23 cellular contexts compared by ENCODE assay signal in genomic region chr1:165047985-165048384, GRCh38.
DNase-seq lines count a peak whose midpoint lies in the region; ATAC-seq, FAIRE-seq and TF ChIP-seq lines count a peak whose summit lies in the region.
"Had no signal": no experiment of that assay in that cellular context is flagged by ENCODE, and none has a peak within 500 bp of the region (broad histone marks: within the 10 kb centered on the region; RNA-seq: fewer than 3 reads in every experiment).

No MANE protein-coding gene starts in this region.

- H3K4me1 ChIP-seq in small intestine (ENCODE audit: control insufficient read depth in 2 of 2, insufficient read depth in 1 of 2, low read depth in 1 of 2, low read length in 1 of 2) (no peaks in the 10 kb centered on the region), gastroesophageal sphincter (peaks cover 0 to 5% (median 0%) of the 10 kb centered on the region in 3 donors)
- H3K4me1 ChIP-seq: BLaER1 had no signal

- H3K36me3 ChIP-seq in small intestine (ENCODE audit: control insufficient read depth in 2 of 2, insufficient read depth in 2 of 2, low read length in 2 of 2) (no peaks in the 10 kb centered on the region), gastroesophageal sphincter (no peaks in the 10 kb centered on the region)
- H3K36me3 ChIP-seq: BLaER1 had no signal

- DNase-seq in NB4 (ENCODE audit: low read depth): peak; percentile 1
- DNase-seq in iPS-NIHi11 (ENCODE audit: low spot score): peak; percentile 11
- DNase-seq in pons (ENCODE audit: low spot score): peak; percentile 14
- DNase-seq in small intestine: no peak
- DNase-seq in DMS 273 treated with DMSO at 0.1 percent for 48 hours (lab: John Stamatoyannopoulos, UW): no peak
- DNase-seq in D341Med (ENCODE audit: low spot score): no peak
- DNase-seq: Calu3; CD8-positive, alpha-beta T cell; DMS79; MM.1S; NCI-H1092 treated with DMSO at 0.1 percent for 48 hours; NCI-H146; NCI-H2081; NCI-H510A treated with DMSO at 0.1 percent for 48 hours; NCI-H774; OCI-M1; Right ventricle myocardium superior; SK-N-SH had no signal

- TF ChIP-seq EP300 in gastroesophageal sphincter (IDR thresholded peaks at IDR 0.05): no peak

- peak overlapping the region; percentile 31 for H3K27ac ChIP-seq in cingulate gyrus (ENCODE audit: low read depth, low read length)
- H3K27ac ChIP-seq in small intestine (ENCODE audit: low read depth in 1 of 2, low read length in 1 of 2): no peak overlapping the region
- H3K27ac ChIP-seq in gastroesophageal sphincter: no peak overlapping the region
- H3K27ac ChIP-seq: BLaER1 had no signal

- no peak overlapping the region for H3K4me3 ChIP-seq in NB4 (ENCODE audit: low read depth, low read length)
- H3K4me3 ChIP-seq in small intestine (ENCODE audit: low read depth in 1 of 2, low read length in 2 of 2): no peak overlapping the region
- no peak overlapping the region for H3K4me3 ChIP-seq in gastroesophageal sphincter
- H3K4me3 ChIP-seq: BLaER1 had no signal

- H3K27me3 ChIP-seq in small intestine (ENCODE audit: control insufficient read depth in 2 of 2, insufficient read depth in 2 of 2, low read length in 2 of 2) (no peaks in the 10 kb centered on the region), gastroesophageal sphincter (no peaks in the 10 kb centered on the region)
- H3K27me3 ChIP-seq: BLaER1 had no signal

- no peak for ATAC-seq in gastroesophageal sphincter
- ATAC-seq: CD8-positive, alpha-beta T cell; HCT116 had no signal

- H3K9me3 ChIP-seq in small intestine (ENCODE audit: control insufficient read depth, low read depth) (no peaks in the 10 kb centered on the region), gastroesophageal sphincter (no peaks in the 10 kb centered on the region)
- H3K9me3 ChIP-seq: BLaER1, SK-N-SH had no signal

- 49 to 64% (median 56%) methylated on average over 10 of the region's 10 CpGs for WGBS in small intestine, 3 donors
- WGBS in gastroesophageal sphincter (ENCODE audit: low coverage in 1 of 2), 2 donors: 43 to 62% methylated on average over 9 of the region's 10 CpGs

- TF ChIP-seq POLR2A in NB4 (IDR thresholded peaks at IDR 0.05; ENCODE audit: extremely low read depth, insufficient read length) (no peak), gastroesophageal sphincter (IDR thresholded peaks at IDR 0.05) (no peak)

- FAIRE-seq in small intestine (lab: Jason Lieb, UNC): no peak
- FAIRE-seq: G401.6 had no signal

- no peak for TF ChIP-seq CTCF in NB4 (IDR thresholded peaks at IDR 0.05; ENCODE audit: low read depth, low read length)
- no peak for TF ChIP-seq CTCF in gastroesophageal sphincter (IDR thresholded peaks at IDR 0.05)

Comparison
In these comparisons a context has a peak if more than half of its experiments do, and no peak if none do; other contexts are left out.
1. DNase-seq: peak in NB4 (single experiment), iPS-NIHi11 (single experiment) and pons (single experiment); none in small intestine (single experiment), DMS 273 treated with DMSO at 0.1 percent for 48 hours (single experiment) and D341Med (single experiment).